Comparison of ENCODE assay signal across 15 cellular contexts in genomic region chr10:3527144-3527543, GRCh38.
A peak's percentile ranks its signal among the peaks of the same experiment; 100 is the strongest.
DNase-seq lines count a peak whose midpoint lies in the region; ATAC-seq and TF ChIP-seq lines count a peak whose summit lies in the region.
"Had no signal": no experiment of that assay in that cellular context is flagged by ENCODE, and none has a peak within 500 bp of the region (broad histone marks: within the 10 kb centered on the region; RNA-seq: fewer than 3 reads in every experiment).

No MANE protein-coding gene starts in this region.

- no peaks in the 10 kb centered on the region for H3K4me1 Mint-ChIP-seq in stimulated activated naive CD8-positive, alpha-beta T cell treated with anti-CD3 and anti-CD28 coated beads, Interleukin-15, amount 100 ng/mL, for 72 hours
- peaks cover 5% of the 10 kb centered on the region for H3K4me1 Mint-ChIP-seq in neural crest cell
- H3K4me1 Mint-ChIP-seq: natural killer cell had no signal

- H3K27me3 Mint-ChIP-seq in stimulated activated naive CD8-positive, alpha-beta T cell treated with anti-CD3 and anti-CD28 coated beads, Interleukin-15, amount 100 ng/mL, for 72 hours, result peaks cover 11% of the 10 kb centered on the region
- H3K27me3 Mint-ChIP-seq in neural crest cell (ENCODE audit: low read depth), result no peaks in the 10 kb centered on the region

- no peaks in the 10 kb centered on the region for H3K9me3 Mint-ChIP-seq in stimulated activated naive CD8-positive, alpha-beta T cell treated with anti-CD3 and anti-CD28 coated beads, Interleukin-15, amount 100 ng/mL, for 72 hours
- H3K9me3 Mint-ChIP-seq in neural crest cell, result peaks cover 15% of the 10 kb centered on the region
- H3K9me3 Mint-ChIP-seq: natural killer cell had no signal

- H3K4me3 ChIP-seq in choroid plexus epithelial cell (ENCODE audit: low read depth, low read length) (no peak overlapping the region), aorta (ENCODE audit: low read length in 2 of 2) (no peak overlapping the region)
- H3K4me3 ChIP-seq: MG63 had no signal

- H3K27ac Mint-ChIP-seq in stimulated activated naive CD8-positive, alpha-beta T cell treated with anti-CD3 and anti-CD28 coated beads, Interleukin-15, amount 100 ng/mL, for 72 hours, result no peak overlapping the region
- peak overlapping the region; percentile 22 for H3K27ac Mint-ChIP-seq in neural crest cell (ENCODE audit: unreplicated experiment)
- H3K27ac Mint-ChIP-seq: natural killer cell had no signal

- H3K27ac ChIP-seq in aorta (ENCODE audit: low read depth in 1 of 2, low read length in 2 of 2), result no peak overlapping the region

- ATAC-seq in stimulated activated naive CD8-positive, alpha-beta T cell treated with anti-CD3 and anti-CD28 coated beads, Interleukin-15, Interleukin-2, amounts not matched to agents 100 U/mL and 50 U/mL, for 24 hours, result peak; percentile 63
- no peak for ATAC-seq in stimulated activated naive CD8-positive, alpha-beta T cell treated with anti-CD3 and anti-CD28 coated beads, Interleukin-15, amount 100 ng/mL, for 72 hours
- ATAC-seq in aorta (ENCODE audit: low FRiP score) (peak; percentile 59), GM19455 (IDR thresholded peaks at IDR 0.05; ENCODE audit: unreplicated experiment) (no peak)
- ATAC-seq: natural killer cell, PC-3 had no signal

- no peaks in the 10 kb centered on the region for H3K27me3 ChIP-seq in aorta (ENCODE audit: control insufficient read depth in 1 of 2, insufficient read depth in 2 of 2, low read length in 1 of 2)
- H3K27me3 ChIP-seq: MG63 had no signal

- 65 to 76% methylated on average over 1 of the region's 1 CpG for WGBS in aorta, 2 donors

- H3K9me3 ChIP-seq in aorta (ENCODE audit: control insufficient read depth, low read length), result no peaks in the 10 kb centered on the region
- H3K9me3 ChIP-seq: MG63 had no signal

- intact Hi-C loops in aorta (cut with DNase I), result loop anchor here in 1 of 2 donors (5.0 kb wide), 1 partner anchor 60 kb away; no protein-coding TSS in a partner anchor

- H3K36me3 Mint-ChIP-seq in neural crest cell (ENCODE audit: low read depth), result no peaks in the 10 kb centered on the region
- H3K36me3 Mint-ChIP-seq: natural killer cell had no signal

- no peak for DNase-seq in stimulated activated naive CD8-positive, alpha-beta T cell treated with anti-CD3 and anti-CD28 coated beads, Interleukin-15, Interleukin-2, amounts not matched to agents 100 U/mL and 50 U/mL, for 24 hours
- no peak for DNase-seq in stimulated activated naive CD8-positive, alpha-beta T cell treated with anti-CD3 and anti-CD28 coated beads, Interleukin-15, amount 100 ng/mL, for 72 hours
- DNase-seq in choroid plexus epithelial cell (ENCODE audit: low read depth) (peak; percentile 57), neural crest cell (ENCODE audit: low read depth, low spot score) (no peak), aorta (no peak)
- DNase-seq in effector CD4-positive, alpha-beta T cell, result no peak
- DNase-seq in stimulated activated CD4-positive, alpha-beta T cell treated with anti-CD3 and anti-CD28 coated beads, Interleukin-4, amount 100 ng/mL, for 1 hour, result no peak
- DNase-seq: activated CD4-positive, alpha-beta T cell treated with anti-CD3 and anti-CD28 coated beads for 48 hours; H7; kidney glomerular epithelial cell; MG63; natural killer cell; NCI-H446 treated with DMSO at 0.1 percent for 48 hours; PC-3 had no signal

- no peak overlapping the region for H3K4me3 Mint-ChIP-seq in stimulated activated naive CD8-positive, alpha-beta T cell treated with anti-CD3 and anti-CD28 coated beads, Interleukin-15, amount 100 ng/mL, for 72 hours
- no peak overlapping the region for H3K4me3 Mint-ChIP-seq in neural crest cell
- H3K4me3 Mint-ChIP-seq: natural killer cell had no signal

- H3K4me1 ChIP-seq in aorta (ENCODE audit: control insufficient read depth in 1 of 2, insufficient read depth in 2 of 2, low read length in 2 of 2), result peaks cover 0 to 5% of the 10 kb centered on the region in 2 donors

- H3K36me3 ChIP-seq in aorta (ENCODE audit: control insufficient read depth in 1 of 2, insufficient read depth in 2 of 2, low read length in 1 of 2), result no peaks in the 10 kb centered on the region
- H3K36me3 ChIP-seq: MG63 had no signal

- no peak for TF ChIP-seq CTCF in choroid plexus epithelial cell (conservative IDR thresholded peaks at IDR 0.05; ENCODE audit: low read depth, low read length)
- no peak for TF ChIP-seq CTCF in neural crest cell (conservative IDR thresholded peaks at IDR 0.05)

Comparison
In these comparisons a context has a peak if more than half of its experiments do, and no peak if none do; other contexts are left out.
1. ATAC-seq: peak in stimulated activated naive CD8-positive, alpha-beta T cell treated with anti-CD3 and anti-CD28 coated beads, Interleukin-15, Interleukin-2, amounts not matched to agents 100 U/mL and 50 U/mL, for 24 hours (single experiment) and aorta (single experiment); none in stimulated activated naive CD8-positive, alpha-beta T cell treated with anti-CD3 and anti-CD28 coated beads, Interleukin-15, amount 100 ng/mL, for 72 hours (single experiment) and GM19455 (single experiment).